8 cellular contexts compared by ENCODE assay signal in the genomic region with DNA sequence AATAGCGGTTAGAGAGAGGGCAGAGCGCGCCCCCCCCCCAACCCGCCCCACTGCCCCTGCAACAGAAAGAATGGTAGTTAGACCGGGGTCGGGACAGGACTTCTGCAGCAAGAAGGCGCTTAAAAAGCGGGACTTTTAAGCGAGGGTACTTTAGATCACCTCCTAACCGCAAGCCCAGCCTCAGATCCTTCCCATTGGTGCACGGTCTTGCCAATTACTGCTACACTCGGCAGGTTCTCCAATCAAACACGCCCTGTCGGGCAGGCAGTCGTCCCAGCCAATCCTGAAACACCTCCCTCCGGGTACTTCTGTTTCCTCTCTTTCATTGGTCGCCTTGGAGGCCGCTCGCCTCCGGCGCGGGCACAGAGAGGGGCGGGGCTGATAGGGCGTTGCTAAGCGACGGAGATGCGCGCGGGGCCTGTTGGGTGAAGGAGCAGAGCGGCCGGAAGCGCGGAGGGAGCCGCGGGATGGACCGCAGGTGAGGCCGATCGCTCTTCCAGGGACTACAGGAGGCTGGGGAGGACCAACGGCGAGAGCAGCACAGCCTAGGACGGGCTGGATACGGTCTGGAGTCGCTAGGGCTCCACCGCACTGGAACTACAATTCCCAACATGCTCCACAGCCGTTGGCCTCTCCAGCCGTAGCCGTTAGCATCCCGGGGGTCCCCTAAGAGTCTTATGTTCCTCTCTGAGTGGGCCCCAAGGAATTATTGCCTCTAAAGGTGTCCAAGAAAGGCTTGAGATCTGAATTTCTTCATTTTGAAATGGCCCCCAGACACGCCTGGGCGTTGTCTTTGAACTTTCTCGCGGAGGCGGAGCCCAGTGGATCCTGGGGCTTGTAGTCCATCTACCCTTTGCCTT. TPM values are rescaled to one million over a fixed set of nuclear protein-coding genes. Genes with fewer than 3 reads are reported as not detected.
DNase-seq lines count a peak whose midpoint lies in the region; ATAC-seq, FAIRE-seq and TF ChIP-seq lines count a peak whose summit lies in the region.

A gene (plus strand): TSS at position 428 of the 860 bp plus-strand sequence. CDS start 40 bp downstream, at position 468.

- H3K4me1 ChIP-seq in pancreas, result peaks cover 0 to 17% (median 8%) of the 10 kb centered on the region in 3 donors
- peaks cover 4 to 53% (median 21%) of the 10 kb centered on the region in 4 donors for H3K4me1 ChIP-seq in tibial nerve

- peaks cover 34% of the 10 kb centered on the region for H3K4me1 Mint-ChIP-seq in activated naive CD8-positive, alpha-beta T cell treated with anti-CD3 and anti-CD28 coated beads, Interleukin-2, amount 50 U/mL, for 24 hours

- H3K4me3 ChIP-seq in GM12865 (ENCODE audit: low read depth, low read length) (peak within 1 kb of the TSS; percentile 87), pancreas (peak within 1 kb of the TSS; percentile 68 to 93 (median 80)), tibial nerve (peak within 1 kb of the TSS; percentile 76 to 94 (median 89))

- peak; percentile 35 to 85 for TF ChIP-seq POLR2A in tibial nerve (IDR thresholded peaks at IDR 0.05)

- peak; percentile 10 to 84 for TF ChIP-seq EP300 in tibial nerve (IDR thresholded peaks at IDR 0.05)

- H3K27me3 ChIP-seq in pancreas, result no peaks in the 10 kb centered on the region
- H3K27me3 ChIP-seq in tibial nerve, result no peaks in the 10 kb centered on the region

- 0% methylated on average over 53 of the region's 53 CpGs for WGBS in pancreas, 2 donors
- WGBS in tibial nerve, 2 donors, result 0% methylated on average over 46 to 51 of the region's 53 CpGs

- ATAC-seq in HG02763 (IDR thresholded peaks at IDR 0.05; ENCODE audit: unreplicated experiment) (peak; percentile 95), Right ventricle myocardium superior (ENCODE audit: poor library complexity) (peak; percentile 76), pancreas (peak; percentile 94 to 96 (median 96))
- peak; percentile 99 for ATAC-seq in activated naive CD8-positive, alpha-beta T cell treated with anti-CD3 and anti-CD28 coated beads, Interleukin-2, amount 50 U/mL, for 24 hours

- H3K9me3 Mint-ChIP-seq in activated naive CD8-positive, alpha-beta T cell treated with anti-CD3 and anti-CD28 coated beads, Interleukin-2, amount 50 U/mL, for 24 hours, result no peaks in the 10 kb centered on the region

- H3K27ac ChIP-seq in pancreas (peak within 1 kb of the TSS; percentile 85 to 89 (median 86)), tibial nerve (peak within 1 kb of the TSS; percentile 90 to 99 (median 99))

- H3K27ac Mint-ChIP-seq in activated naive CD8-positive, alpha-beta T cell treated with anti-CD3 and anti-CD28 coated beads, Interleukin-2, amount 50 U/mL, for 24 hours, result peak within 1 kb of the TSS; percentile 97

- DNase-seq in GM12865 (ENCODE audit: low read depth), result peak; percentile 100
- peak; percentile 97 for DNase-seq in NCI-H1417 treated with DMSO at 0.1 percent for 48 hours (lab: John Stamatoyannopoulos, UW)
- DNase-seq in SW480 (ENCODE audit: low spot score), result peak; percentile 100
- DNase-seq in activated naive CD8-positive, alpha-beta T cell treated with anti-CD3 and anti-CD28 coated beads, Interleukin-2, amount 50 U/mL, for 24 hours, result peak; percentile 98
- DNase-seq in Right ventricle myocardium superior, result peak; percentile 99
- DNase-seq in pancreas, result peak; percentile 96 to 99 (median 99)
- DNase-seq in tibial nerve (ENCODE audit: low spot score in 2 of 2), result peak; percentile 96 to 98

- peaks cover 17% of the 10 kb centered on the region for H3K36me3 Mint-ChIP-seq in activated naive CD8-positive, alpha-beta T cell treated with anti-CD3 and anti-CD28 coated beads, Interleukin-2, amount 50 U/mL, for 24 hours (ENCODE audit: low read depth)

- intact Hi-C loops in Right ventricle myocardium superior (cut with DNase I), result loop anchor here (5.0 kb wide), 1 partner anchor 174 kb away; no protein-coding TSS in a partner anchor
- intact Hi-C loops in pancreas (cut with DNase I), result no loop called here

- H3K9me3 ChIP-seq in pancreas (no peaks in the 10 kb centered on the region), tibial nerve (no peaks in the 10 kb centered on the region)

- peaks cover 12% of the 10 kb centered on the region for H3K27me3 Mint-ChIP-seq in activated naive CD8-positive, alpha-beta T cell treated with anti-CD3 and anti-CD28 coated beads, Interleukin-2, amount 50 U/mL, for 24 hours

- peak; percentile 96 for FAIRE-seq in pancreas (lab: Jason Lieb, UNC)

- H3K36me3 ChIP-seq in pancreas (peaks cover 0 to 3% (median 0%) of the 10 kb centered on the region in 3 donors), tibial nerve (peaks cover 0 to 56% (median 0%) of the 10 kb centered on the region in 3 donors)

- H3K4me3 Mint-ChIP-seq in activated naive CD8-positive, alpha-beta T cell treated with anti-CD3 and anti-CD28 coated beads, Interleukin-2, amount 50 U/mL, for 24 hours, result peak within 1 kb of the TSS; percentile 90

- TF ChIP-seq CTCF in GM12865 (IDR thresholded peaks at IDR 0.05; ENCODE audit: insufficient read depth, low read depth, low read length, missing control alignments) (no peak), pancreas (IDR thresholded peaks at IDR 0.05) (no peak), tibial nerve (IDR thresholded peaks at IDR 0.05) (peak in 2 of 5 experiments; percentile 20 to 32)

RNA-seq across cellular contexts. Expression of the gene that starts here (rescaled TPM):
- total RNA-seq in Right ventricle myocardium superior (5.9 TPM), pancreas (1 to 10 TPM; 7.2 to 9.9 (median 8.6) TPM), tibial nerve (10 to 100 TPM; 14.2 to 32.7 (median 19.9) TPM)
- polyA plus RNA-seq in pancreas, result 10 to 100 TPM in 1 of 2 donors, 1 to 10 TPM in 1; 7.8 to 19.6 TPM

Comparison
In these comparisons a context has a peak if more than half of its experiments do, and no peak if none do; other contexts are left out.
1. Peak in every context shown above with its lines: DNase-seq, ATAC-seq, H3K4me3 ChIP-seq and H3K27ac ChIP-seq.